In genomic region chr22:50599816-50600454, GRCh38 we compare ENCODE assay signal across 9 cellular contexts. TPM values are rescaled to one million over a fixed set of nuclear protein-coding genes. Genes with fewer than 3 reads are reported as not detected.
DNase-seq lines count a peak whose midpoint lies in the region; ATAC-seq and TF ChIP-seq lines count a peak whose summit lies in the region.
"Had no signal": no experiment of that assay in that cellular context is flagged by ENCODE, and none has a peak within 500 bp of the region (broad histone marks: within the 10 kb centered on the region; RNA-seq: fewer than 3 reads in every experiment).

No MANE protein-coding gene starts in this region.

- CTCF ChIA-PET in activated CD4-positive, alpha-beta memory T cell treated with anti-CD3 and anti-CD28 coated beads, Interleukin-2, amount 10 ng/mL, durations not matched to agents 7 days and 5 days (lab: Charles Lee), result no interaction called here

- no peaks in the 10 kb centered on the region for H3K36me3 Mint-ChIP-seq in activated CD4-positive, alpha-beta memory T cell treated with anti-CD3 and anti-CD28 coated beads, Interleukin-2, amount 10 ng/mL, durations not matched to agents 7 days and 5 days (ENCODE audit: low read depth)
- H3K36me3 Mint-ChIP-seq in natural killer cell treated with Interleukin-12 subunit alpha and Interleukin-12 subunit beta and Interleukin-15 and Interleukin-18, amount 100 ng/mL, for 72 hours, result no peaks in the 10 kb centered on the region

- peak; percentile 79 to 84 for ATAC-seq in natural killer cell treated with Interleukin-12 subunit alpha and Interleukin-12 subunit beta and Interleukin-15 and Interleukin-18, amount 100 ng/mL, for 72 hours
- no peak for ATAC-seq in GM18519 (IDR thresholded peaks at IDR 0.05; ENCODE audit: low FRiP score, unreplicated experiment)
- no peak for ATAC-seq in HG02840 (IDR thresholded peaks at IDR 0.05; ENCODE audit: low FRiP score, unreplicated experiment)

- H3K36me3 ChIP-seq in BE2C (peaks cover 20% of the 10 kb centered on the region), endocrine pancreas (ENCODE audit: control insufficient read depth, insufficient read depth, low read length) (peaks cover 1% of the 10 kb centered on the region), urinary bladder (ENCODE audit: insufficient read depth) (no peaks in the 10 kb centered on the region)

- no peak for TF ChIP-seq CTCF in BE2C (IDR thresholded peaks at IDR 0.05; ENCODE audit: low read depth, low read length)
- TF ChIP-seq CTCF in LNCaP clone FGC (IDR thresholded peaks at IDR 0.05; ENCODE audit: control insufficient read depth, extremely low read depth, insufficient read depth), result no peak

- no peak overlapping the region for H3K27ac Mint-ChIP-seq in activated CD4-positive, alpha-beta memory T cell treated with anti-CD3 and anti-CD28 coated beads, Interleukin-2, amount 10 ng/mL, durations not matched to agents 7 days and 5 days
- H3K27ac Mint-ChIP-seq in natural killer cell treated with Interleukin-12 subunit alpha and Interleukin-12 subunit beta and Interleukin-15 and Interleukin-18, amount 100 ng/mL, for 72 hours, result no peak overlapping the region

- H3K4me3 Mint-ChIP-seq in activated CD4-positive, alpha-beta memory T cell treated with anti-CD3 and anti-CD28 coated beads, Interleukin-2, amount 10 ng/mL, durations not matched to agents 7 days and 5 days, result peak overlapping the region; percentile 48
- no peak overlapping the region for H3K4me3 Mint-ChIP-seq in natural killer cell treated with Interleukin-12 subunit alpha and Interleukin-12 subunit beta and Interleukin-15 and Interleukin-18, amount 100 ng/mL, for 72 hours

- POLR2A ChIA-PET in activated CD4-positive, alpha-beta memory T cell treated with anti-CD3 and anti-CD28 coated beads, Interleukin-2, amount 10 ng/mL, durations not matched to agents 7 days and 5 days (lab: Charles Lee), result interaction anchor here (0.7 to 1.0 kb wide), 3 partner anchors 17 to 74 kb away, joined by 3 to 6 read pairs (median 5); partner anchors contain the start of genes CHKB and SCO2

- peak overlapping the region; percentile 82 for H3K9ac ChIP-seq in endocrine pancreas (ENCODE audit: control insufficient read depth, insufficient read depth, low read length)

- no peaks in the 10 kb centered on the region for H3K27me3 ChIP-seq in BE2C
- H3K27me3 ChIP-seq in endocrine pancreas (ENCODE audit: control insufficient read depth, insufficient read depth, low read length), result no peaks in the 10 kb centered on the region

- 14% methylated on average over 52 of the region's 52 CpGs for WGBS in urinary bladder

- H3K27ac ChIP-seq in urinary bladder (ENCODE audit: low read depth), result no peak overlapping the region

- H3K4me3 ChIP-seq in BE2C (ENCODE audit: low read depth, low read length) (peak overlapping the region; percentile 65), LNCaP clone FGC (ENCODE audit: low read depth, low read length) (peak overlapping the region; percentile 29), endocrine pancreas (ENCODE audit: control insufficient read depth, insufficient read depth, low read length) (peak overlapping the region; percentile 28), urinary bladder (ENCODE audit: low read depth, low read length) (peak overlapping the region; percentile 54)

- peaks cover 35% of the 10 kb centered on the region for H3K27me3 Mint-ChIP-seq in activated CD4-positive, alpha-beta memory T cell treated with anti-CD3 and anti-CD28 coated beads, Interleukin-2, amount 10 ng/mL, durations not matched to agents 7 days and 5 days
- H3K27me3 Mint-ChIP-seq in natural killer cell treated with Interleukin-12 subunit alpha and Interleukin-12 subunit beta and Interleukin-15 and Interleukin-18, amount 100 ng/mL, for 72 hours, result peaks cover 20 to 27% of the 10 kb centered on the region in 2 donors

- peaks cover 11% of the 10 kb centered on the region for H3K4me1 Mint-ChIP-seq in activated CD4-positive, alpha-beta memory T cell treated with anti-CD3 and anti-CD28 coated beads, Interleukin-2, amount 10 ng/mL, durations not matched to agents 7 days and 5 days
- H3K4me1 Mint-ChIP-seq in natural killer cell treated with Interleukin-12 subunit alpha and Interleukin-12 subunit beta and Interleukin-15 and Interleukin-18, amount 100 ng/mL, for 72 hours (ENCODE audit: low read depth in 2 of 2), result peaks cover 5% of the 10 kb centered on the region in 2 donors

- no peaks in the 10 kb centered on the region for H3K9me3 ChIP-seq in BE2C
- H3K9me3 ChIP-seq in endocrine pancreas (ENCODE audit: control insufficient read depth, low read length), result no peaks in the 10 kb centered on the region

- H3K9me3 Mint-ChIP-seq in activated CD4-positive, alpha-beta memory T cell treated with anti-CD3 and anti-CD28 coated beads, Interleukin-2, amount 10 ng/mL, durations not matched to agents 7 days and 5 days, result no peaks in the 10 kb centered on the region
- H3K9me3 Mint-ChIP-seq in natural killer cell treated with Interleukin-12 subunit alpha and Interleukin-12 subunit beta and Interleukin-15 and Interleukin-18, amount 100 ng/mL, for 72 hours, result no peaks in the 10 kb centered on the region

- H3K4me1 ChIP-seq in BE2C, result peaks cover 7% of the 10 kb centered on the region
- no peaks in the 10 kb centered on the region for H3K4me1 ChIP-seq in endocrine pancreas (ENCODE audit: control insufficient read depth, insufficient read depth, low read length)
- peaks cover 2% of the 10 kb centered on the region for H3K4me1 ChIP-seq in urinary bladder (ENCODE audit: insufficient read depth)

- DNase-seq in BE2C (peak; percentile 44), LNCaP clone FGC (ENCODE audit: low read depth) (no peak)
- DNase-seq in activated CD4-positive, alpha-beta memory T cell treated with anti-CD3 and anti-CD28 coated beads, Interleukin-2, amount 10 ng/mL, durations not matched to agents 7 days and 5 days, result peak; percentile 70
- DNase-seq in natural killer cell treated with Interleukin-12 subunit alpha and Interleukin-12 subunit beta and Interleukin-15 and Interleukin-18, amount 100 ng/mL, for 72 hours (ENCODE audit: low spot score), result peak; percentile 67

RNA-seq across cellular contexts. Expression of gene MAPK8IP2, which starts 0.7 kb away (rescaled TPM):
- polyA plus RNA-seq in BE2C (2012; ENCODE audit: insufficient read depth, insufficient read length, low read depth), result 108 TPM
- total RNA-seq in activated CD4-positive, alpha-beta memory T cell treated with anti-CD3 and anti-CD28 coated beads, Interleukin-2, amount 10 ng/mL, durations not matched to agents 7 days and 5 days, result under 1 TPM; 0.15 to 0.18 TPM
- under 1 TPM; 0.08 to 0.21 TPM for total RNA-seq in natural killer cell treated with Interleukin-12 subunit alpha and Interleukin-12 subunit beta and Interleukin-15 and Interleukin-18, amount 100 ng/mL, for 72 hours
- 1.2 TPM for total RNA-seq in urinary bladder
- 1.6 TPM for polyA plus RNA-seq in urinary bladder

RNA-seq across cellular contexts. Expression of gene CHKB, which starts 17.3 kb away (rescaled TPM):
- 107 TPM for polyA plus RNA-seq in BE2C (2012; ENCODE audit: insufficient read depth, insufficient read length, low read depth)
- 100 to 1,000 TPM; 101 to 111 TPM for total RNA-seq in activated CD4-positive, alpha-beta memory T cell treated with anti-CD3 and anti-CD28 coated beads, Interleukin-2, amount 10 ng/mL, durations not matched to agents 7 days and 5 days
- 100 to 1,000 TPM; 120 to 130 TPM for total RNA-seq in natural killer cell treated with Interleukin-12 subunit alpha and Interleukin-12 subunit beta and Interleukin-15 and Interleukin-18, amount 100 ng/mL, for 72 hours
- 28.0 TPM for total RNA-seq in urinary bladder
- polyA plus RNA-seq in urinary bladder, result 45.7 TPM

RNA-seq across cellular contexts. Expression of gene CPT1B, which starts 21.7 kb away (rescaled TPM):
- polyA plus RNA-seq in BE2C (2012; ENCODE audit: insufficient read depth, insufficient read length, low read depth), result 37.0 TPM
- total RNA-seq in activated CD4-positive, alpha-beta memory T cell treated with anti-CD3 and anti-CD28 coated beads, Interleukin-2, amount 10 ng/mL, durations not matched to agents 7 days and 5 days, result 10 to 100 TPM; 60.8 to 60.9 TPM
- 100 to 1,000 TPM in 1 of 2 donors, 10 to 100 TPM in 1; 40.3 to 102 TPM for total RNA-seq in natural killer cell treated with Interleukin-12 subunit alpha and Interleukin-12 subunit beta and Interleukin-15 and Interleukin-18, amount 100 ng/mL, for 72 hours
- 6.2 TPM for total RNA-seq in urinary bladder
- polyA plus RNA-seq in urinary bladder, result 5.5 TPM

RNA-seq across cellular contexts. Expression of gene ARSA, which starts 28.0 kb away (rescaled TPM):
- polyA plus RNA-seq in BE2C (2012; ENCODE audit: insufficient read depth, insufficient read length, low read depth), result 16.3 TPM
- total RNA-seq in activated CD4-positive, alpha-beta memory T cell treated with anti-CD3 and anti-CD28 coated beads, Interleukin-2, amount 10 ng/mL, durations not matched to agents 7 days and 5 days, result 10 to 100 TPM; 63.1 to 65.0 TPM
- total RNA-seq in natural killer cell treated with Interleukin-12 subunit alpha and Interleukin-12 subunit beta and Interleukin-15 and Interleukin-18, amount 100 ng/mL, for 72 hours, result 10 to 100 TPM; 35.7 to 38.9 TPM
- 8.7 TPM for total RNA-seq in urinary bladder
- 36.3 TPM for polyA plus RNA-seq in urinary bladder

RNA-seq across cellular contexts. Expression of gene SYCE3, which starts 37.2 kb away (rescaled TPM):
- not detected for polyA plus RNA-seq in BE2C (2012; ENCODE audit: insufficient read depth, insufficient read length, low read depth)
- under 1 TPM; 0.58 to 0.71 TPM for total RNA-seq in activated CD4-positive, alpha-beta memory T cell treated with anti-CD3 and anti-CD28 coated beads, Interleukin-2, amount 10 ng/mL, durations not matched to agents 7 days and 5 days
- total RNA-seq in natural killer cell treated with Interleukin-12 subunit alpha and Interleukin-12 subunit beta and Interleukin-15 and Interleukin-18, amount 100 ng/mL, for 72 hours, result not detected
- total RNA-seq in urinary bladder, result not detected
- not detected for polyA plus RNA-seq in urinary bladder
- total RNA-seq: temporal lobe had no signal

Comparison
In these comparisons a context has a peak if more than half of its experiments do, and no peak if none do; other contexts are left out.
1. ATAC-seq: peak in natural killer cell treated with Interleukin-12 subunit alpha and Interleukin-12 subunit beta and Interleukin-15 and Interleukin-18, amount 100 ng/mL, for 72 hours (2 of 2); none in GM18519 (single experiment) and HG02840 (single experiment).
2. Peak in every context shown above with its lines, with median percentiles within 50 percentile points of each other: H3K4me3 ChIP-seq.